In the genomic region with DNA sequence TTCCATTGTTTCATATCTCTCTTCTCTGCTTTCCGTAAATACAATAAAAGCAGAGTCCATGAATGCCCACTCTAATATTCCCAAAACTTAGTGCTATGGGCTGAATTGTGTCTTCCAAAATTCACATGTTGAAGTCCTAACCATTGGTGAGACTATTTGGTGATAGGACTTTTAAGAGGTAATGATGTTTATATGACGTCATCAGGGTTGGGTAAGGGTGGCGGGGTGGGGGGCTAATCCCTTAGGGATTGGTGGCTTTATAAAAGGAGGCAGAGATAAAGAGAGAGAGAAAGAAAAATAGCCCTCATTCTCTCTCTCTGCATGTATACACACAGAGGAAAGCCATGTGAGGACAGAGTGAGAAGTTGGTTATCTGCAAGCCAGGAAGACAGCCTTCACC, we compare ENCODE assay signal across 36 cellular contexts.
"Had no signal": no experiment of that assay in that cellular context is flagged by ENCODE, and none has a peak within 500 bp of the region (broad histone marks: within the 10 kb centered on the region; RNA-seq: fewer than 3 reads in every experiment).

No MANE protein-coding gene starts in this region.

- H3K36me3 ChIP-seq: MG63 had no signal

- H3K9me3 ChIP-seq: MG63 had no signal

- H3K4me3 ChIP-seq: MG63 had no signal

- H3K27me3 ChIP-seq: MG63 had no signal

- DNase-seq: Kasumi-1, MG63, MM.1S, MV-4-11, NCI-H1048, NCI-H1092, NCI-H1092 treated with DMSO at 0.1 percent for 48 hours, NCI-H1105, NCI-H1105 treated with DMSO at 0.1 percent for 48 hours, NCI-H1417, NCI-H1417 treated with DMSO at 0.1 percent for 48 hours, NCI-H1436, NCI-H1436 treated with DMSO at 0.1 percent for 48 hours, NCI-H146, NCI-H1694, NCI-H1694 treated with DMSO at 0.1 percent for 48 hours, NCI-H187, NCI-H187 treated with DMSO at 0.1 percent for 48 hours, NCI-H1930, NCI-H2029, NCI-H2029 treated with DMSO at 0.1 percent for 48 hours, NCI-H2081, NCI-H2081 treated with DMSO at 0.1 percent for 48 hours, NCI-H2107, NCI-H2171, NCI-H2171 treated with DMSO at 0.1 percent for 48 hours, NCI-H2227 treated with DMSO at 0.1 percent for 48 hours, NCI-H226, NCI-H345, NCI-H446, NCI-H446 treated with DMSO at 0.1 percent for 48 hours, NCI-H510A, NCI-H510A treated with DMSO at 0.1 percent for 48 hours, NCI-H524, NCI-H524 treated with DMSO at 0.1 percent for 48 hours, NCI-H526 had no signal
